Comparison of ENCODE assay signal across 8 cellular contexts in the genomic region with DNA sequence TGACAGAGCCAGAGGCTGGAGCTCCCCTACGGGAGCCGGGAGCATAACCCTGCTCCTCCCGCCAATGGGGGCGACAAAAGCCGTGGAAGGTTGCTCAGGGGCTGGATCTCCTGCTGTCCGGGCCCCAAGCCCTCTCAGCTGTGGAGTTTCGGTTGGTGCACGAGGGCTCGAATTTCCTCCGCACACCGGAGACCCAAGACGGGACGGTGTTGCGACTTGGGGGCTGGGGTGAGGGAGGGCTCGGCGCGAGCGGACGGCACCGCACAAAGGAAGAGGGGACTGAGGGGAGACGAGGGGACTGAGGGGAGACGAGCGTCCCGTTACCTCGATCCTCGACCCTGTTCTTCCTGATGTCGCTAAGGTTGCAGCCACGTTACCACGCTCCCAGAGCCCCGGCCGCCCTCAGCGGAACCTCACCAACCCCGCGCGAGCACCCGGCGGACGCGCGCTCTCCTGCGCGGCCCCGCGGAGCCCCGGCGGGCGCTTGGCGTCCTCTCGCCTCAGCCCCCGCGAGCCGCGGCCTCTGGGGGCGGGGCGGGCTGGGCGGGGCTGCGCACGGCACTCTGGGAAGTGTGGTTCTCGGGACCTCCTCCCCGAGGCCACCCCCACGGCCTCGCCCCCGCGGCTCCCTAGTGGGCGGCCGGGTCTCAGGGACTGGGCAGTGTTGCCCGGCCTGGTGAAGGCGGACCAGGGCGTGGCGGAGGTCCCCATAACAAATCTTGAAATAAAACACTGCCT. TPM values are rescaled to one million over a fixed set of nuclear protein-coding genes. Genes with fewer than 3 reads are reported as not detected.
DNase-seq lines count a peak whose midpoint lies in the region; ATAC-seq and TF ChIP-seq lines count a peak whose summit lies in the region.

A gene (minus strand): TSS at position 525 of the 738 bp plus-strand sequence. CDS start 25,079 bp downstream, outside the sequence.

- H3K36me3 ChIP-seq in DND-41 (ENCODE audit: insufficient read depth, low read length): no peaks in the 10 kb centered on the region; the same call in 1 of the 2 replicates

- no peaks in the 10 kb centered on the region for H3K9me3 ChIP-seq in DND-41 (ENCODE audit: insufficient read depth, low read length, severe bottlenecking)

- peaks cover 45% of the 10 kb centered on the region for H3K79me2 ChIP-seq in DND-41 (ENCODE audit: insufficient read depth, low read length)

- H3K4me3 ChIP-seq in DND-41 (ENCODE audit: low read depth in 1 of 2, low read length in 2 of 2): peak within 1 kb of the TSS; percentile 81 to 86
- H3K4me3 ChIP-seq in Jurkat, Clone E6-1 (ENCODE audit: low read length): peak within 1 kb of the TSS; percentile 78

- H4K20me1 ChIP-seq in DND-41 (ENCODE audit: insufficient read depth, low read length): no peaks in the 10 kb centered on the region

- peaks cover 22% of the 10 kb centered on the region for H3K4me1 ChIP-seq in DND-41 (ENCODE audit: insufficient read depth, low read length)

- H3K4me2 ChIP-seq in DND-41 (ENCODE audit: insufficient read depth, low read length): peak within 1 kb of the TSS; percentile 98

- no peaks in the 10 kb centered on the region for H3K9me3 Mint-ChIP-seq in activated T-helper 2 cell treated with anti-CD3 and anti-CD28 coated beads, Interferon-gamma antibody, Interleukin-2, Interleukin-4, amounts not matched to agents 10 μg/mL and 5 μg/mL and 100 μg/mL, durations not matched to agents 14 hours and 24 hours and 36 hours
- no peaks in the 10 kb centered on the region for H3K9me3 Mint-ChIP-seq in natural killer cell treated with Interleukin-12 subunit alpha and Interleukin-12 subunit beta and Interleukin-15 and Interleukin-18, amount 100 ng/mL, for 72 hours
- no peaks in the 10 kb centered on the region for H3K9me3 Mint-ChIP-seq in stimulated activated naive CD8-positive, alpha-beta T cell treated with anti-CD3 and anti-CD28 coated beads, Interleukin-15, Interleukin-2, amounts not matched to agents 100 ng/mL and 50 ng/mL, for 24 hours

- intact Hi-C loops in activated T-helper 2 cell treated with anti-CD3 and anti-CD28 coated beads, Interferon-gamma antibody, Interleukin-2, Interleukin-4, amounts not matched to agents 10 μg/mL and 5 μg/mL and 100 μg/mL, durations not matched to agents 14 hours and 24 hours and 36 hours (cut with micrococcal nuclease): loop anchor here (1.0 to 2.0 kb wide), 2 partner anchors 27 to 284 kb away; no protein-coding TSS in a partner anchor

- TF ChIP-seq CTCF in DND-41 (IDR thresholded peaks at IDR 0.05; ENCODE audit: borderline replicate concordance, extremely low read depth, low read length, poor library complexity, severe bottlenecking): peak; percentile 41

- H3K27ac ChIP-seq in DND-41 (ENCODE audit: low read length): peak within 1 kb of the TSS; percentile 94

- H3K27me3 Mint-ChIP-seq in activated T-helper 2 cell treated with anti-CD3 and anti-CD28 coated beads, Interferon-gamma antibody, Interleukin-2, Interleukin-4, amounts not matched to agents 10 μg/mL and 5 μg/mL and 100 μg/mL, durations not matched to agents 14 hours and 24 hours and 36 hours (ENCODE audit: low read depth): peaks cover 11% of the 10 kb centered on the region
- peaks cover 0 to 2% of the 10 kb centered on the region in 2 donors for H3K27me3 Mint-ChIP-seq in natural killer cell treated with Interleukin-12 subunit alpha and Interleukin-12 subunit beta and Interleukin-15 and Interleukin-18, amount 100 ng/mL, for 72 hours
- no peaks in the 10 kb centered on the region for H3K27me3 Mint-ChIP-seq in stimulated activated naive CD8-positive, alpha-beta T cell treated with anti-CD3 and anti-CD28 coated beads, Interleukin-15, Interleukin-2, amounts not matched to agents 100 ng/mL and 50 ng/mL, for 24 hours

- no peaks in the 10 kb centered on the region for H3K36me3 Mint-ChIP-seq in activated T-helper 2 cell treated with anti-CD3 and anti-CD28 coated beads, Interferon-gamma antibody, Interleukin-2, Interleukin-4, amounts not matched to agents 10 μg/mL and 5 μg/mL and 100 μg/mL, durations not matched to agents 14 hours and 24 hours and 36 hours (ENCODE audit: low read depth)
- H3K36me3 Mint-ChIP-seq in natural killer cell treated with Interleukin-12 subunit alpha and Interleukin-12 subunit beta and Interleukin-15 and Interleukin-18, amount 100 ng/mL, for 72 hours: no peaks in the 10 kb centered on the region
- H3K36me3 Mint-ChIP-seq in stimulated activated naive CD8-positive, alpha-beta T cell treated with anti-CD3 and anti-CD28 coated beads, Interleukin-15, Interleukin-2, amounts not matched to agents 100 ng/mL and 50 ng/mL, for 24 hours (ENCODE audit: low read depth): peaks cover 9% of the 10 kb centered on the region

- peak within 1 kb of the TSS; percentile 89 for H3K4me3 Mint-ChIP-seq in activated T-helper 2 cell treated with anti-CD3 and anti-CD28 coated beads, Interferon-gamma antibody, Interleukin-2, Interleukin-4, amounts not matched to agents 10 μg/mL and 5 μg/mL and 100 μg/mL, durations not matched to agents 14 hours and 24 hours and 36 hours (ENCODE audit: low read depth)
- H3K4me3 Mint-ChIP-seq in natural killer cell treated with Interleukin-12 subunit alpha and Interleukin-12 subunit beta and Interleukin-15 and Interleukin-18, amount 100 ng/mL, for 72 hours: peak within 1 kb of the TSS; percentile 91
- H3K4me3 Mint-ChIP-seq in stimulated activated naive CD8-positive, alpha-beta T cell treated with anti-CD3 and anti-CD28 coated beads, Interleukin-15, Interleukin-2, amounts not matched to agents 100 ng/mL and 50 ng/mL, for 24 hours: peak within 1 kb of the TSS; percentile 95

- peak within 1 kb of the TSS; percentile 97 for H2AFZ ChIP-seq in DND-41 (ENCODE audit: low read depth, low read length)

- ATAC-seq in DND-41 (ENCODE audit: insufficient read depth, low read depth): peak; percentile 86
- peak; percentile 91 for ATAC-seq in GM21717 (IDR thresholded peaks at IDR 0.05; ENCODE audit: unreplicated experiment)
- ATAC-seq in natural killer cell treated with Interleukin-12 subunit alpha and Interleukin-12 subunit beta and Interleukin-15 and Interleukin-18, amount 100 ng/mL, for 72 hours: peak; percentile 97 to 98

- H3K4me1 Mint-ChIP-seq in activated T-helper 2 cell treated with anti-CD3 and anti-CD28 coated beads, Interferon-gamma antibody, Interleukin-2, Interleukin-4, amounts not matched to agents 10 μg/mL and 5 μg/mL and 100 μg/mL, durations not matched to agents 14 hours and 24 hours and 36 hours (ENCODE audit: low read depth): peaks cover 19% of the 10 kb centered on the region
- peaks cover 13 to 14% of the 10 kb centered on the region in 2 donors for H3K4me1 Mint-ChIP-seq in natural killer cell treated with Interleukin-12 subunit alpha and Interleukin-12 subunit beta and Interleukin-15 and Interleukin-18, amount 100 ng/mL, for 72 hours (ENCODE audit: low read depth in 2 of 2)
- peaks cover 24% of the 10 kb centered on the region for H3K4me1 Mint-ChIP-seq in stimulated activated naive CD8-positive, alpha-beta T cell treated with anti-CD3 and anti-CD28 coated beads, Interleukin-15, Interleukin-2, amounts not matched to agents 100 ng/mL and 50 ng/mL, for 24 hours (ENCODE audit: low read depth)

- peak within 1 kb of the TSS; percentile 77 for H3K9ac ChIP-seq in DND-41 (ENCODE audit: low read depth, low read length)

- peak within 1 kb of the TSS; percentile 82 for H3K27ac Mint-ChIP-seq in activated T-helper 2 cell treated with anti-CD3 and anti-CD28 coated beads, Interferon-gamma antibody, Interleukin-2, Interleukin-4, amounts not matched to agents 10 μg/mL and 5 μg/mL and 100 μg/mL, durations not matched to agents 14 hours and 24 hours and 36 hours
- H3K27ac Mint-ChIP-seq in natural killer cell treated with Interleukin-12 subunit alpha and Interleukin-12 subunit beta and Interleukin-15 and Interleukin-18, amount 100 ng/mL, for 72 hours: peak within 1 kb of the TSS; percentile 68 to 95
- H3K27ac Mint-ChIP-seq in stimulated activated naive CD8-positive, alpha-beta T cell treated with anti-CD3 and anti-CD28 coated beads, Interleukin-15, Interleukin-2, amounts not matched to agents 100 ng/mL and 50 ng/mL, for 24 hours: peak within 1 kb of the TSS; percentile 93

- DNase-seq in DND-41 (peak; percentile 89), RPMI7951 (ENCODE audit: low read depth) (peak; percentile 88), fibroblast of peridontal ligament (ENCODE audit: extremely low read depth) (peak; percentile 70)
- peak; percentile 39 for DNase-seq in Jurkat, Clone E6-1 (ENCODE audit: low read depth, low spot score)
- DNase-seq in activated T-helper 2 cell treated with anti-CD3 and anti-CD28 coated beads, Interferon-gamma antibody, Interleukin-2, Interleukin-4, amounts not matched to agents 10 μg/mL and 5 μg/mL and 100 μg/mL, durations not matched to agents 14 hours and 24 hours and 36 hours (ENCODE audit: low spot score): peak; percentile 85
- peak; percentile 95 for DNase-seq in natural killer cell treated with Interleukin-12 subunit alpha and Interleukin-12 subunit beta and Interleukin-15 and Interleukin-18, amount 100 ng/mL, for 72 hours (ENCODE audit: low spot score)

- H3K27me3 ChIP-seq in DND-41 (ENCODE audit: insufficient read depth, low read length, poor library complexity): peaks cover 5% of the 10 kb centered on the region

RNA-seq across cellular contexts. Expression of the gene that starts here (rescaled TPM):
- polyA plus RNA-seq in Jurkat, Clone E6-1 (2012; ENCODE audit: insufficient read depth, insufficient read length): 17.1 TPM
- 5.9 and 6.2 TPM in 2 replicates for total RNA-seq in RPMI7951 (2014; rRNA removed; shearing (Covaris generic))
- 11.6 and 12.3 TPM in 2 replicates for total RNA-seq in activated T-helper 2 cell treated with anti-CD3 and anti-CD28 coated beads, Interferon-gamma antibody, Interleukin-2, Interleukin-4, amounts not matched to agents 10 μg/mL and 5 μg/mL and 100 μg/mL, durations not matched to agents 14 hours and 24 hours and 36 hours
- 10 to 100 TPM; 15.7 to 18.8 TPM for total RNA-seq in natural killer cell treated with Interleukin-12 subunit alpha and Interleukin-12 subunit beta and Interleukin-15 and Interleukin-18, amount 100 ng/mL, for 72 hours

Comparison
In these comparisons a context has a peak if more than half of its experiments do, and no peak if none do; other contexts are left out.
1. Peak in every context shown above with its lines: DNase-seq, ATAC-seq, H3K4me3 ChIP-seq and H3K27ac ChIP-seq.
2. DNase-seq: peak in every context shown above with its lines; median percentile 95 in natural killer cell treated with Interleukin-12 subunit alpha and Interleukin-12 subunit beta and Interleukin-15 and Interleukin-18, amount 100 ng/mL, for 72 hours; 89 in DND-41; 88 in RPMI7951; 85 in activated T-helper 2 cell treated with anti-CD3 and anti-CD28 coated beads, Interferon-gamma antibody, Interleukin-2, Interleukin-4, amounts not matched to agents 10 μg/mL and 5 μg/mL and 100 μg/mL, durations not matched to agents 14 hours and 24 hours and 36 hours; 70 in fibroblast of peridontal ligament; 39 in Jurkat, Clone E6-1.